ENCODE assay signal across 12 cellular contexts in the genomic region with DNA sequence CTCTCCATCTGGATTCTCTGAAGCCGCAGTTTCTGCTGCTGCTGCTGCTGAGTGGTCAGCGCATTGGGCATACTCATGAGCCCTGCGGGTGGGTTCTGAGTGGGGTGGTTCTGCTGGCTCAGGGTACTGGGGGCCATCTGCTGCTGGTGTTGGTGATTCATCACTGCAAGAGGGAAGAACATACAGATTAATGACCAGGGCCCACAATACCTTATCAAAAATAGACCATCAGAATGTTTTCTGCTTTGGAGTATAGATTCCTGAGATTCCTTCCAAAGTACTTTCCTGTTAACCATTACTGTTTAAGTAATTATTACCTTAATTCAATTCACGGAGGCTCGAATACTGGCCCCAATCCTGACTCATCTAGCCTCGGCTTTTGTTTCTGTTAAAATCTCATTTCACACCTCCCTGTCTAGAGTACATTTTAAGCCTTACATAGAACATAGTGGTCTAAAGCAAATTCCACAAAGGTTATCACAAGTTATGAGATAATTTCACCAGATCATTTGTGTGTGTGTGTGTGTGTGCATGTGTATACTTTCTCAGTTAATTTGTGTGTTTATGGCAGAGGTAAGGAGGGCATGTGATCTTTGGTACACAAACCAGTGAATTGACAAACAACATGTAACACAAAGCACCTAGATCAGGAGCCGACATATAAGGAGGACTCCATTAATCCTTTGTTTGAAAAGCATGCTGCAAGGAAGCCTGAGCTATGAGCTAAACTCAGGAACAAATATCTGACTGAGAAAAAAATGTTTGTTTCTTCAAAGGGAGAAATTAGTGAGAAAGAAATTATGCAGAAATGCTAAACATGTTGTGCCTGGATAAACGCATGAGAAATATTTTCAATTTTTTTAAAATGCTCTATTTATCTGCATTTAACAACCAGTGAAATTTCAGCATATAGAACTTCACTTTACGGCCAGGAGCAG.
DNase-seq lines count a peak whose midpoint lies in the region; ATAC-seq and TF ChIP-seq lines count a peak whose summit lies in the region.
"Had no signal": no experiment of that assay in that cellular context is flagged by ENCODE, and none has a peak within 500 bp of the region (broad histone marks: within the 10 kb centered on the region; RNA-seq: fewer than 3 reads in every experiment).

No MANE protein-coding gene starts in this region.

- no peak for TF ChIP-seq EP300 in upper lobe of left lung (IDR thresholded peaks at IDR 0.05)

- H3K4me1 ChIP-seq in left lung (peaks cover 3 to 4% of the 10 kb centered on the region in 2 donors), upper lobe of left lung (peaks cover 8 to 20% (median 15%) of the 10 kb centered on the region in 4 donors)
- H3K4me1 ChIP-seq: prostate gland had no signal

- H3K27ac ChIP-seq in left lung (peak overlapping the region; percentile 13 to 45), upper lobe of left lung (peak overlapping the region; percentile 2 to 69 (median 32))
- H3K27ac ChIP-seq: dorsolateral prefrontal cortex, prostate gland had no signal

- H3K9me3 ChIP-seq in left lung = no peaks in the 10 kb centered on the region
- H3K9me3 ChIP-seq in upper lobe of left lung = no peaks in the 10 kb centered on the region
- H3K9me3 ChIP-seq: prostate gland had no signal

- no peaks in the 10 kb centered on the region for H3K27me3 ChIP-seq in left lung
- no peaks in the 10 kb centered on the region for H3K27me3 ChIP-seq in upper lobe of left lung
- H3K27me3 ChIP-seq: dorsolateral prefrontal cortex had no signal

- intact Hi-C loops in left lung (cut with DNase I) = no loop called here

- ATAC-seq in left lung (peak; percentile 70), upper lobe of left lung (ENCODE audit: low FRiP score in 2 of 2) (peak; percentile 21 to 80), omental fat pad (ENCODE audit: low FRiP score) (no peak)

- 74 to 75% methylated on average over 9 of the region's 9 CpGs for WGBS in upper lobe of left lung, 2 donors

- no peak for TF ChIP-seq CTCF in left lung (IDR thresholded peaks at IDR 0.05)
- no peak for TF ChIP-seq CTCF in upper lobe of left lung (IDR thresholded peaks at IDR 0.05)
- no peak for TF ChIP-seq CTCF in omental fat pad (IDR thresholded peaks at IDR 0.05)

- TF ChIP-seq POLR2A in upper lobe of left lung (IDR thresholded peaks at IDR 0.05) = no peak

- peaks cover 0 to 6% of the 10 kb centered on the region in 2 donors for H3K36me3 ChIP-seq in left lung
- peaks cover 0 to 16% (median 3%) of the 10 kb centered on the region in 4 donors for H3K36me3 ChIP-seq in upper lobe of left lung

- DNase-seq in HS-27A (ENCODE audit: low read depth) (peak; percentile 41), amniotic epithelial cell (ENCODE audit: low read depth) (peak; percentile 83), left lung (no peak), upper lobe of left lung (no peak), NCI-H345 (lab: John Stamatoyannopoulos, UW) (no peak), omental fat pad (ENCODE audit: low spot score) (no peak)
- DNase-seq in stimulated activated CD8-positive, alpha-beta memory T cell treated with anti-CD3 and anti-CD28 coated beads, Interleukin-4, amount 100 ng/mL, for 48 hours = no peak
- DNase-seq: activated naive CD4-positive, alpha-beta T cell treated with anti-CD3 and anti-CD28 coated beads, Interleukin-2, amount 50 U/mL, for 16 hours; dorsolateral prefrontal cortex; MM.1S; stimulated activated CD4-positive, alpha-beta T cell treated with anti-CD3 and anti-CD28 coated beads, Interleukin-4, amount 100 ng/mL, for 1 hour had no signal

- no peak overlapping the region for H3K4me3 ChIP-seq in left lung
- no peak overlapping the region for H3K4me3 ChIP-seq in upper lobe of left lung
- H3K4me3 ChIP-seq: dorsolateral prefrontal cortex, prostate gland had no signal

Comparison
In these comparisons a context has a peak if more than half of its experiments do, and no peak if none do; other contexts are left out.
1. DNase-seq: peak in HS-27A (single experiment) and amniotic epithelial cell (single experiment); none in left lung (0 of 2), upper lobe of left lung (0 of 2), stimulated activated CD8-positive, alpha-beta memory T cell treated with anti-CD3 and anti-CD28 coated beads, Interleukin-4, amount 100 ng/mL, for 48 hours (single experiment), NCI-H345 (single experiment) and omental fat pad (single experiment).